Comparison of ENCODE assay signal across 9 cellular contexts in genomic region chr16:69823831-69824563, GRCh38.
DNase-seq lines count a peak whose midpoint lies in the region; ATAC-seq and TF ChIP-seq lines count a peak whose summit lies in the region.
"Had no signal": no experiment of that assay in that cellular context is flagged by ENCODE, and none has a peak within 500 bp of the region (broad histone marks: within the 10 kb centered on the region; RNA-seq: fewer than 3 reads in every experiment).

No MANE protein-coding gene starts in this region.

- peaks cover 0 to 2% of the 10 kb centered on the region in 2 donors for H3K36me3 Mint-ChIP-seq in activated T-cell treated with anti-CD3 and anti-CD28 coated beads, Interleukin-2, amount 50 U/mL, for 72 hours (ENCODE audit: insufficient read depth in 2 of 2)

- no peaks in the 10 kb centered on the region for H3K27me3 Mint-ChIP-seq in activated T-cell treated with anti-CD3 and anti-CD28 coated beads, Interleukin-2, amount 50 U/mL, for 72 hours (ENCODE audit: low read depth)
- H3K27me3 Mint-ChIP-seq: activated naive CD8-positive, alpha-beta T cell treated with anti-CD3 and anti-CD28 coated beads, Interleukin-2, amount 10 ng/mL, durations not matched to agents 7 days and 5 days had no signal

- ATAC-seq in activated T-cell treated with anti-CD3 and anti-CD28 coated beads, Interleukin-2, amount 50 U/mL, for 72 hours (replicated peaks in 1 of 2) = no peak
- ATAC-seq in HG03342 (IDR thresholded peaks at IDR 0.05; ENCODE audit: unreplicated experiment) (peak; percentile 90), heart right ventricle (peak; percentile 68 to 96 (median 90))

- no peaks in the 10 kb centered on the region for H3K4me1 Mint-ChIP-seq in activated T-cell treated with anti-CD3 and anti-CD28 coated beads, Interleukin-2, amount 50 U/mL, for 72 hours (ENCODE audit: low read depth)

- H3K27me3 ChIP-seq in heart right ventricle (no peaks in the 10 kb centered on the region), tibial nerve (no peaks in the 10 kb centered on the region)

- intact Hi-C loops in heart right ventricle (cut with DNase I) = no loop called here

- peak overlapping the region; percentile 52 for H3K27ac Mint-ChIP-seq in activated T-cell treated with anti-CD3 and anti-CD28 coated beads, Interleukin-2, amount 50 U/mL, for 72 hours
- H3K27ac Mint-ChIP-seq: activated naive CD8-positive, alpha-beta T cell treated with anti-CD3 and anti-CD28 coated beads, Interleukin-2, amount 10 ng/mL, durations not matched to agents 7 days and 5 days had no signal

- H3K4me1 ChIP-seq in heart right ventricle (peaks cover 0 to 26% (median 12%) of the 10 kb centered on the region in 9 donors), tibial nerve (peaks cover 0 to 16% (median 4%) of the 10 kb centered on the region in 4 donors)

- DNase-seq in activated T-cell treated with anti-CD3 and anti-CD28 coated beads, Interleukin-2, amount 50 U/mL, for 72 hours = no peak
- no peak for DNase-seq in activated T-cell treated with anti-CD3 and anti-CD28 coated beads for 4 hours
- DNase-seq in heart right ventricle = peak; percentile 59 to 78
- peak in 1 of 2 donors; percentile 20 for DNase-seq in tibial nerve (ENCODE audit: low spot score in 2 of 2)
- DNase-seq in hippocampal formation (lab: John Stamatoyannopoulos, UW) = no peak
- DNase-seq in NCI-H524 treated with DMSO at 0.1 percent for 48 hours (lab: John Stamatoyannopoulos, UW) = no peak
- no peak for DNase-seq in stimulated activated CD4-positive, alpha-beta T cell treated with anti-CD3 and anti-CD28 coated beads, Interleukin-4, amount 100 ng/mL, for 4 hours
- DNase-seq: activated naive CD8-positive, alpha-beta T cell treated with anti-CD3 and anti-CD28 coated beads, Interleukin-2, amount 10 ng/mL, durations not matched to agents 7 days and 5 days had no signal

- TF ChIP-seq POLR2A in tibial nerve (IDR thresholded peaks at IDR 0.05) = no peak

- TF ChIP-seq EP300 in tibial nerve (IDR thresholded peaks at IDR 0.05) = peak in 1 of 2 donors; percentile 29

- no peaks in the 10 kb centered on the region for H3K9me3 Mint-ChIP-seq in activated T-cell treated with anti-CD3 and anti-CD28 coated beads, Interleukin-2, amount 50 U/mL, for 72 hours
- H3K9me3 Mint-ChIP-seq: activated naive CD8-positive, alpha-beta T cell treated with anti-CD3 and anti-CD28 coated beads, Interleukin-2, amount 10 ng/mL, durations not matched to agents 7 days and 5 days had no signal

- TF ChIP-seq CTCF in heart right ventricle (IDR thresholded peaks at IDR 0.05) = no peak
- TF ChIP-seq CTCF in tibial nerve (IDR thresholded peaks at IDR 0.05) = no peak

- no peaks in the 10 kb centered on the region for H3K9me3 ChIP-seq in heart right ventricle
- H3K9me3 ChIP-seq in tibial nerve = no peaks in the 10 kb centered on the region

- peaks cover 0 to 24% (median 0%) of the 10 kb centered on the region in 9 donors for H3K36me3 ChIP-seq in heart right ventricle
- peaks cover 0 to 8% (median 0%) of the 10 kb centered on the region in 3 donors for H3K36me3 ChIP-seq in tibial nerve

- no peak overlapping the region for H3K4me3 Mint-ChIP-seq in activated T-cell treated with anti-CD3 and anti-CD28 coated beads, Interleukin-2, amount 50 U/mL, for 72 hours
- H3K4me3 Mint-ChIP-seq: activated naive CD8-positive, alpha-beta T cell treated with anti-CD3 and anti-CD28 coated beads, Interleukin-2, amount 10 ng/mL, durations not matched to agents 7 days and 5 days had no signal

- 26 to 53% methylated on average over 10 of the region's 10 CpGs for WGBS in heart right ventricle, 2 donors
- WGBS in tibial nerve, 2 donors = 56 to 72% methylated on average over 10 of the region's 10 CpGs

- H3K27ac ChIP-seq in heart right ventricle (peak overlapping the region; percentile 3 to 91 (median 75)), tibial nerve (peak overlapping the region in 3 of 4 donors; percentile 6 to 49 (median 21))

- H3K4me3 ChIP-seq in heart right ventricle = peak overlapping the region in 5 of 10 donors; percentile 3 to 30 (median 18)
- no peak overlapping the region for H3K4me3 ChIP-seq in tibial nerve

Comparison
In these comparisons a context has a peak if more than half of its experiments do, and no peak if none do; other contexts are left out.
1. ATAC-seq: peak in HG03342 (single experiment) and heart right ventricle (8 of 8); none in activated T-cell treated with anti-CD3 and anti-CD28 coated beads, Interleukin-2, amount 50 U/mL, for 72 hours (0 of 2).
2. DNase-seq: peak in heart right ventricle (2 of 2); none in activated T-cell treated with anti-CD3 and anti-CD28 coated beads, Interleukin-2, amount 50 U/mL, for 72 hours (0 of 2), activated T-cell treated with anti-CD3 and anti-CD28 coated beads for 4 hours (single experiment), hippocampal formation (0 of 2), NCI-H524 treated with DMSO at 0.1 percent for 48 hours (single experiment) and stimulated activated CD4-positive, alpha-beta T cell treated with anti-CD3 and anti-CD28 coated beads, Interleukin-4, amount 100 ng/mL, for 4 hours (0 of 2).